ENCODE assay signal across 31 cellular contexts in genomic region chr14:36214476-36215216, GRCh38. TPM values are rescaled to one million over a fixed set of nuclear protein-coding genes. Genes with fewer than 3 reads are reported as not detected.
DNase-seq lines count a peak whose midpoint lies in the region; ATAC-seq and TF ChIP-seq lines count a peak whose summit lies in the region.
"Had no signal": no experiment of that assay in that cellular context is flagged by ENCODE, and none has a peak within 500 bp of the region (broad histone marks: within the 10 kb centered on the region; RNA-seq: fewer than 3 reads in every experiment).

No MANE protein-coding gene starts in this region.

- H3K27me3 ChIP-seq in A673 (replicated peaks; ENCODE audit: insufficient read depth, low read depth, low read length, poor library complexity): peaks cover 79% of the 10 kb centered on the region
- H3K27me3 ChIP-seq: right lobe of liver had no signal

- no peaks in the 10 kb centered on the region for H3K4me1 ChIP-seq in A673 (ENCODE audit: insufficient read depth, low read length, poor library complexity, severe bottlenecking)
- H3K4me1 ChIP-seq: esophagus muscularis mucosa, right lobe of liver had no signal

- no TSS peak for BruUV-seq in A673 (replicated peaks; lab: Mats Ljungman, UMichigan)

- H3K4me3 ChIP-seq in A673 (ENCODE audit: low read depth, low read length, poor library complexity, severe bottlenecking): no peak overlapping the region
- H3K4me3 ChIP-seq: esophagus muscularis mucosa, HAP-1, mucosa of descending colon, right lobe of liver, thoracic aorta had no signal

- H3K36me3 Mint-ChIP-seq in WTC11: no peaks in the 10 kb centered on the region
- no peaks in the 10 kb centered on the region for H3K36me3 Mint-ChIP-seq in activated T-helper 1 cell treated with anti-CD3 and anti-CD28 coated beads, Interleukin-12 subunit alpha, Interleukin-12 subunit beta, Interleukin-2, Interleukin-4 antibody, amounts not matched to agents 30 ng/mL and 10 ng/mL and 1 ng/mL, durations not matched to agents 14 hours and 24 hours and 36 hours (ENCODE audit: low read depth)
- H3K36me3 Mint-ChIP-seq: activated CD4-positive, alpha-beta memory T cell treated with anti-CD3 and anti-CD28 coated beads for 36 hours; activated naive CD8-positive, alpha-beta T cell treated with anti-CD3 and anti-CD28 coated beads, Interleukin-2, amount 10 ng/mL, durations not matched to agents 7 days and 5 days had no signal

- no peak overlapping the region for H3K27ac Mint-ChIP-seq in WTC11
- H3K27ac Mint-ChIP-seq in activated T-helper 1 cell treated with anti-CD3 and anti-CD28 coated beads, Interleukin-12 subunit alpha, Interleukin-12 subunit beta, Interleukin-2, Interleukin-4 antibody, amounts not matched to agents 30 ng/mL and 10 ng/mL and 1 ng/mL, durations not matched to agents 14 hours and 24 hours and 36 hours: no peak overlapping the region
- H3K27ac Mint-ChIP-seq: activated CD4-positive, alpha-beta memory T cell treated with anti-CD3 and anti-CD28 coated beads for 36 hours; activated naive CD8-positive, alpha-beta T cell treated with anti-CD3 and anti-CD28 coated beads, Interleukin-2, amount 10 ng/mL, durations not matched to agents 7 days and 5 days; CD4-positive, alpha-beta T cell; nephron had no signal

- DNase-seq in NCI-H510A treated with DMSO at 0.1 percent for 48 hours (lab: John Stamatoyannopoulos, UW): peak; percentile 29
- DNase-seq in NCI-H510A (lab: John Stamatoyannopoulos, UW): no peak
- DNase-seq in WTC11 (ENCODE audit: low spot score): no peak
- peak; percentile 44 for DNase-seq in kidney tubule cell (ENCODE audit: low spot score)
- no peak for DNase-seq in NCI-H2081 (lab: John Stamatoyannopoulos, UW)
- no peak for DNase-seq in activated T-helper 1 cell treated with anti-CD3 and anti-CD28 coated beads, Interleukin-12 subunit alpha, Interleukin-12 subunit beta, Interleukin-2, Interleukin-4 antibody, amounts not matched to agents 30 ng/mL and 10 ng/mL and 1 ng/mL, durations not matched to agents 14 hours and 24 hours and 36 hours (ENCODE audit: low spot score)
- no peak for DNase-seq in A673 (ENCODE audit: low spot score)
- DNase-seq: 8988T; activated CD4-positive, alpha-beta memory T cell treated with anti-CD3 and anti-CD28 coated beads for 36 hours; activated effector memory CD4-positive, alpha-beta T cell treated with anti-CD3 and anti-CD28 coated beads, Interleukin-2, amount 50 U/mL, for 16 hours; activated naive CD8-positive, alpha-beta T cell treated with anti-CD3 and anti-CD28 coated beads, Interleukin-2, amount 10 ng/mL, durations not matched to agents 7 days and 5 days; CD4-positive, alpha-beta T cell; effector CD8-positive, alpha-beta T cell; Karpas-422; mucosa of descending colon; NCI-H1694; NCI-H2171 treated with DMSO at 0.1 percent for 48 hours; NCI-H526 treated with DMSO at 0.1 percent for 48 hours; right lobe of liver; stimulated activated CD4-positive, alpha-beta T cell treated with anti-CD3 and anti-CD28 coated beads, Interleukin-12 subunit alpha, Interleukin-12 subunit beta, amount 100 ng/mL, for 4 hours; stimulated activated CD4-positive, alpha-beta T cell treated with anti-CD3 and anti-CD28 coated beads, Interleukin-4, amount 100 ng/mL, for 24 hours; stimulated activated naive CD4-positive, alpha-beta T cell; SW 1271 had no signal

- H3K9me3 ChIP-seq in A673 (ENCODE audit: low read depth, low read length, poor library complexity, severe bottlenecking): no peaks in the 10 kb centered on the region
- H3K9me3 ChIP-seq: esophagus muscularis mucosa, HAP-1, mucosa of descending colon, right lobe of liver, thoracic aorta had no signal

- H3K4me1 Mint-ChIP-seq in WTC11: peaks cover 16% of the 10 kb centered on the region
- H3K4me1 Mint-ChIP-seq in activated T-helper 1 cell treated with anti-CD3 and anti-CD28 coated beads, Interleukin-12 subunit alpha, Interleukin-12 subunit beta, Interleukin-2, Interleukin-4 antibody, amounts not matched to agents 30 ng/mL and 10 ng/mL and 1 ng/mL, durations not matched to agents 14 hours and 24 hours and 36 hours (ENCODE audit: low read depth): no peaks in the 10 kb centered on the region
- H3K4me1 Mint-ChIP-seq: activated naive CD8-positive, alpha-beta T cell treated with anti-CD3 and anti-CD28 coated beads, Interleukin-2, amount 10 ng/mL, durations not matched to agents 7 days and 5 days; nephron had no signal

- ATAC-seq in WTC11 (peak; percentile 34; the same call in 1 of the 2 replicates), HG02798 (IDR thresholded peaks at IDR 0.05; ENCODE audit: poor library complexity, unreplicated experiment) (no peak)
- ATAC-seq: mucosa of descending colon, right lobe of liver had no signal

- POLR2A ChIA-PET in WTC11 (lab: Charles Lee) (no interaction called here), A673 (lab: Charles Lee; ENCODE audit: low non-redundant PET) (no interaction called here)

- CTCF ChIA-PET in WTC11 (lab: Charles Lee) (interaction anchor here (0.8 to 1.7 kb wide), 6 partner anchors 9 to 339 kb away, joined by 3 to 6 read pairs (median 4); no protein-coding TSS in a partner anchor), A673 (lab: Charles Lee) (no interaction called here)

- no peaks in the 10 kb centered on the region for H3K36me3 ChIP-seq in A673 (ENCODE audit: insufficient read depth, low read length, poor library complexity, severe bottlenecking)
- H3K36me3 ChIP-seq: esophagus muscularis mucosa, HAP-1, right lobe of liver, thoracic aorta had no signal

- no peak overlapping the region for H3K27ac ChIP-seq in A673 (ENCODE audit: low read depth, low read length, poor library complexity, severe bottlenecking)
- H3K27ac ChIP-seq: esophagus muscularis mucosa, HL-60, right lobe of liver, thoracic aorta had no signal

- no peaks in the 10 kb centered on the region; the same call in 1 of the 2 replicates for H3K27me3 Mint-ChIP-seq in WTC11 (ENCODE audit: low read depth)
- H3K27me3 Mint-ChIP-seq in activated T-helper 1 cell treated with anti-CD3 and anti-CD28 coated beads, Interleukin-12 subunit alpha, Interleukin-12 subunit beta, Interleukin-2, Interleukin-4 antibody, amounts not matched to agents 30 ng/mL and 10 ng/mL and 1 ng/mL, durations not matched to agents 14 hours and 24 hours and 36 hours (ENCODE audit: insufficient read depth): peaks cover 2% of the 10 kb centered on the region

- no peaks in the 10 kb centered on the region for H3K9me3 Mint-ChIP-seq in WTC11
- H3K9me3 Mint-ChIP-seq in activated T-helper 1 cell treated with anti-CD3 and anti-CD28 coated beads, Interleukin-12 subunit alpha, Interleukin-12 subunit beta, Interleukin-2, Interleukin-4 antibody, amounts not matched to agents 30 ng/mL and 10 ng/mL and 1 ng/mL, durations not matched to agents 14 hours and 24 hours and 36 hours: no peaks in the 10 kb centered on the region
- H3K9me3 Mint-ChIP-seq: activated CD4-positive, alpha-beta memory T cell treated with anti-CD3 and anti-CD28 coated beads for 36 hours; activated naive CD8-positive, alpha-beta T cell treated with anti-CD3 and anti-CD28 coated beads, Interleukin-2, amount 10 ng/mL, durations not matched to agents 7 days and 5 days; CD4-positive, alpha-beta T cell; nephron had no signal

- H3K4me3 Mint-ChIP-seq in WTC11: no peak overlapping the region
- no peak overlapping the region for H3K4me3 Mint-ChIP-seq in activated T-helper 1 cell treated with anti-CD3 and anti-CD28 coated beads, Interleukin-12 subunit alpha, Interleukin-12 subunit beta, Interleukin-2, Interleukin-4 antibody, amounts not matched to agents 30 ng/mL and 10 ng/mL and 1 ng/mL, durations not matched to agents 14 hours and 24 hours and 36 hours
- H3K4me3 Mint-ChIP-seq: activated CD4-positive, alpha-beta memory T cell treated with anti-CD3 and anti-CD28 coated beads for 36 hours; activated naive CD8-positive, alpha-beta T cell treated with anti-CD3 and anti-CD28 coated beads, Interleukin-2, amount 10 ng/mL, durations not matched to agents 7 days and 5 days; CD4-positive, alpha-beta T cell; nephron had no signal

- intact Hi-C loops in activated T-helper 1 cell treated with anti-CD3 and anti-CD28 coated beads, Interleukin-12 subunit alpha, Interleukin-12 subunit beta, Interleukin-2, Interleukin-4 antibody, amounts not matched to agents 30 ng/mL and 10 ng/mL and 1 ng/mL, durations not matched to agents 14 hours and 24 hours and 36 hours (cut with micrococcal nuclease): no loop called here
- intact Hi-C loops in A673 (cut with micrococcal nuclease; ENCODE audit: unreplicated experiment): no loop called here

- TF ChIP-seq CTCF in WTC11 (IDR thresholded peaks at IDR 0.05) (no peak), A673 (conservative IDR thresholded peaks at IDR 0.05; ENCODE audit: low read depth, low read length) (no peak)

TF ChIP-seq in WTC11, 78 proteins besides CTCF, POLR2A, EP300 and RAD21 (continues in another document):
- TF ChIP-seq ATF2 (CRISPR knock-in tag; IDR thresholded peaks at IDR 0.05; ENCODE audit: borderline replicate concordance, low read depth): no peak
- TF ChIP-seq ZBTB43 (CRISPR knock-in tag; IDR thresholded peaks at IDR 0.05): no peak
- TF ChIP-seq ZNF423 (CRISPR knock-in tag; IDR thresholded peaks at IDR 0.05): no peak
- TF ChIP-seq NFATC4 (CRISPR knock-in tag; IDR thresholded peaks at IDR 0.05): no peak
- TF ChIP-seq ZNF671 (CRISPR knock-in tag; IDR thresholded peaks at IDR 0.05): no peak

RNA-seq across cellular contexts. Expression of gene PTCSC3, which starts 38.1 kb away (rescaled TPM):
- total RNA-seq in WTC11 (2021) (not detected in 3 replicates), A673 (2021) (not detected in 2 replicates)
- not detected in 2 replicates for total RNA-seq in activated T-helper 1 cell treated with anti-CD3 and anti-CD28 coated beads, Interleukin-12 subunit alpha, Interleukin-12 subunit beta, Interleukin-2, Interleukin-4 antibody, amounts not matched to agents 30 ng/mL and 10 ng/mL and 1 ng/mL, durations not matched to agents 14 hours and 24 hours and 36 hours
- total RNA-seq: activated CD4-positive, alpha-beta memory T cell treated with anti-CD3 and anti-CD28 coated beads for 36 hours; activated naive CD8-positive, alpha-beta T cell treated with anti-CD3 and anti-CD28 coated beads, Interleukin-2, amount 10 ng/mL, durations not matched to agents 7 days and 5 days; CD4-positive, alpha-beta T cell; esophagus muscularis mucosa; frontal cortex; lower leg skin; mucosa of descending colon; right lobe of liver; thoracic aorta had no signal

Comparison
In these comparisons a context has a peak if more than half of its experiments do, and no peak if none do; other contexts are left out.
1. DNase-seq: peak in NCI-H510A treated with DMSO at 0.1 percent for 48 hours (single experiment) and kidney tubule cell (single experiment); none in NCI-H510A (single experiment), WTC11 (single experiment), NCI-H2081 (0 of 2), activated T-helper 1 cell treated with anti-CD3 and anti-CD28 coated beads, Interleukin-12 subunit alpha, Interleukin-12 subunit beta, Interleukin-2, Interleukin-4 antibody, amounts not matched to agents 30 ng/mL and 10 ng/mL and 1 ng/mL, durations not matched to agents 14 hours and 24 hours and 36 hours (single experiment) and A673 (single experiment).